Comparison of ENCODE assay signal across 11 cellular contexts in the genomic region with DNA sequence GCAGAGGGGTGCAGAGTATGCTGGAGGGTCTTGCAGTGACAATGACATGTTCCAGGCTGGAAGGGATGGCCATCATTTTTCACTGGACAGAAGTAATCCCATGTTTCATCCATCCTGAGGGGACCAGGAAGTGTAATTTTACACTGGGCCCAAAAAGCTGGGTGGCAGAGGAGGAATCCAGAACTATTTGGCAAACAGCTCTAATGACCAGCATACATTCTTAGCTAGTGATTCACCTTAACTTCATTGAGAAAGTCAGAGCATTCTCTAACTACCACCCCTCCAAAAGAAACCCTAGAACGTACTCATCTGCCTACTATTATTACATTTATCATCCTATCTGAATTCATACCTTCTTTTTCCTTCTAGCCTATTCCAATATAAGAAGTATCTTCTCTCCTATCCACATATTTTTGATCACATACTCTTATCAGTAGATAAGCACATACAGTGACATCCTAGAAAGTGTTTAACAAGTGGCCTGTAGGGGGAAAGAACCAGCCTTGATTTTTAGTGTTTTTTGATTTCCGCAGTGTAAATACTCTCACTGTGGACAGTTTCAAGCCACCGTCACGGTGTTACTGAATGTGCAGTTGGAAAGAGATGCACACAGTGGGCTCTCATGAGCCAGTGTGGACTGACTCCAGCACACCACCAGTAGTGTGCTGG.
A peak's percentile ranks its signal among the peaks of the same experiment; 100 is the strongest.
DNase-seq lines count a peak whose midpoint lies in the region; ATAC-seq and TF ChIP-seq lines count a peak whose summit lies in the region.
"Had no signal": no experiment of that assay in that cellular context is flagged by ENCODE, and none has a peak within 500 bp of the region (broad histone marks: within the 10 kb centered on the region; RNA-seq: fewer than 3 reads in every experiment).

No MANE protein-coding gene starts in this region.

- H3K27ac ChIP-seq in RWPE2 (ENCODE audit: poor library complexity, severe bottlenecking) = peak overlapping the region; percentile 74
- H3K27ac ChIP-seq in prostate gland = no peak overlapping the region

- H3K27me3 Mint-ChIP-seq in T-cell = no peaks in the 10 kb centered on the region

- H3K27me3 ChIP-seq in RWPE2 (ENCODE audit: insufficient read depth, poor library complexity, severe bottlenecking) (no peaks in the 10 kb centered on the region), prostate gland (replicated peaks; ENCODE audit: insufficient read depth) (no peaks in the 10 kb centered on the region)

- DNase-seq in EL (peak; percentile 88), RWPE2 (ENCODE audit: low spot score) (no peak), fibroblast of gingiva (ENCODE audit: low read depth) (peak; percentile 81), renal cortical epithelial cell (ENCODE audit: low read depth) (peak; percentile 87), T-cell (no peak), NCI-H526 (lab: John Stamatoyannopoulos, UW) (no peak), left colon (no peak), prostate gland (ENCODE audit: low spot score) (no peak)
- DNase-seq: activated T-cell treated with anti-CD3 and anti-CD28 coated beads, Interleukin-2, amount 50 U/mL, for 1 hour; DMS79 treated with DMSO at 0.1 percent for 48 hours; NCI-H1105 treated with DMSO at 0.1 percent for 48 hours had no signal

- ATAC-seq in RWPE2 (ENCODE audit: low read depth) (peak; percentile 87), T-cell (replicated peaks in 1 of 4) (no peak), left colon (no peak)

- TF ChIP-seq CTCF in RWPE2 (IDR thresholded peaks at IDR 0.05; ENCODE audit: poor library complexity, severe bottlenecking) = no peak
- no peak for TF ChIP-seq CTCF in prostate gland (IDR thresholded peaks at IDR 0.05)

- H3K4me1 ChIP-seq in RWPE2 (ENCODE audit: insufficient read depth, poor library complexity, severe bottlenecking) = peaks cover 35% of the 10 kb centered on the region
- H3K4me1 ChIP-seq in prostate gland (replicated peaks) = no peaks in the 10 kb centered on the region

- H3K4me3 ChIP-seq in RWPE2 (ENCODE audit: severe bottlenecking) (no peak overlapping the region), prostate gland (no peak overlapping the region)

- H3K9me3 ChIP-seq in RWPE2 (ENCODE audit: severe bottlenecking) (no peaks in the 10 kb centered on the region), prostate gland (no peaks in the 10 kb centered on the region)

- H3K27ac Mint-ChIP-seq in T-cell = peak overlapping the region in 1 of 2 donors; percentile 73

- intact Hi-C loops in left colon (cut with DNase I, micrococcal nuclease) = no loop called here
- intact Hi-C loops in prostate gland (cut with DNase I) = no loop called here

- H3K9me3 Mint-ChIP-seq in T-cell = no peaks in the 10 kb centered on the region

- no peak overlapping the region for H3K4me3 Mint-ChIP-seq in T-cell

- WGBS in prostate gland = 89% methylated on average over 4 of the region's 4 CpGs

- no peak for TF ChIP-seq POLR2A in prostate gland (IDR thresholded peaks at IDR 0.05)

- H3K36me3 ChIP-seq in RWPE2 (ENCODE audit: low read depth) = no peaks in the 10 kb centered on the region
- no peaks in the 10 kb centered on the region for H3K36me3 ChIP-seq in prostate gland

- peaks cover 6 to 16% (median 13%) of the 10 kb centered on the region in 3 donors for H3K4me1 Mint-ChIP-seq in T-cell

- POLR2A ChIA-PET in T-cell (lab: Charles Lee) = no interaction called here

- H3K36me3 Mint-ChIP-seq in T-cell = peaks cover 18% of the 10 kb centered on the region

- CTCF ChIA-PET in T-cell (lab: Charles Lee) = interaction anchor here (0.5 to 2.3 kb wide), 5 partner anchors 19 to 1359 kb away, joined by 3 to 15 read pairs (median 5); no protein-coding TSS in a partner anchor

Comparison
In these comparisons a context has a peak if more than half of its experiments do, and no peak if none do; other contexts are left out.
1. DNase-seq: peak in EL (single experiment), fibroblast of gingiva (single experiment) and renal cortical epithelial cell (single experiment); none in RWPE2 (single experiment), T-cell (0 of 34), NCI-H526 (0 of 2), left colon (0 of 2) and prostate gland (single experiment).